In genomic region chr11:8354622-8355417, GRCh38 we compare ENCODE assay signal across 8 cellular contexts.
DNase-seq lines count a peak whose midpoint lies in the region; ATAC-seq and TF ChIP-seq lines count a peak whose summit lies in the region.

No MANE protein-coding gene starts in this region.

- H3K4me3 Mint-ChIP-seq in chondrocyte (ENCODE audit: unreplicated experiment) (peak overlapping the region; percentile 62), neural progenitor cell (peak overlapping the region; percentile 62)
- no peak overlapping the region for H3K4me3 Mint-ChIP-seq in activated T-cell treated with anti-CD3 and anti-CD28 coated beads, Interleukin-2, amount 50 U/mL, for 72 hours

- H2AFZ ChIP-seq in neural progenitor cell (replicated peaks) = no peak overlapping the region

- H3K27ac ChIP-seq in neural progenitor cell = peak overlapping the region; percentile 30

- H3K4me1 Mint-ChIP-seq in chondrocyte (ENCODE audit: low read depth) (peaks cover 5% of the 10 kb centered on the region), neural progenitor cell (peaks cover 37% of the 10 kb centered on the region)
- no peaks in the 10 kb centered on the region for H3K4me1 Mint-ChIP-seq in activated T-cell treated with anti-CD3 and anti-CD28 coated beads, Interleukin-2, amount 50 U/mL, for 72 hours (ENCODE audit: low read depth)

- peak; percentile 3 for TF ChIP-seq CTCF in GM06990 (IDR thresholded peaks at IDR 0.05; ENCODE audit: insufficient read depth, low read length, poor library complexity, severe bottlenecking)
- TF ChIP-seq CTCF in chondrocyte (IDR thresholded peaks at IDR 0.05) = peak; percentile 52
- peak; percentile 17 for TF ChIP-seq CTCF in neural progenitor cell (IDR thresholded peaks at IDR 0.05)

- H3K9ac ChIP-seq in neural progenitor cell = no peak overlapping the region

- H3K4me3 ChIP-seq in GM06990 (replicated peaks; ENCODE audit: low read depth, low read length) = no peak overlapping the region
- H3K4me3 ChIP-seq in neural progenitor cell = no peak overlapping the region

- H3K4me2 ChIP-seq in neural progenitor cell = peak overlapping the region; percentile 63

- no peaks in the 10 kb centered on the region for H3K9me3 ChIP-seq in neural progenitor cell (ENCODE audit: low read depth)

- H3F3A ChIP-seq in neural progenitor cell (ENCODE audit: low read depth) = peaks cover 23% of the 10 kb centered on the region

- H3K79me2 ChIP-seq in neural progenitor cell (ENCODE audit: low read depth) = no peaks in the 10 kb centered on the region

- ATAC-seq in HG02678 (IDR thresholded peaks at IDR 0.05; ENCODE audit: unreplicated experiment) = no peak
- ATAC-seq in activated T-cell treated with anti-CD3 and anti-CD28 coated beads, Interleukin-2, amount 50 U/mL, for 72 hours (replicated peaks in 1 of 2) = no peak

- peak; percentile 39 for DNase-seq in GM06990 (ENCODE audit: extremely low read depth, insufficient read length)
- peak; percentile 93 for DNase-seq in NCI-H2227 treated with DMSO at 0.1 percent for 48 hours (lab: John Stamatoyannopoulos, UW)
- peak; percentile 41 for DNase-seq in chondrocyte (ENCODE audit: low spot score)
- DNase-seq in neural progenitor cell (ENCODE audit: low spot score) = peak; percentile 83
- no peak for DNase-seq in GOT3 (lab: John Stamatoyannopoulos, UW)
- no peak for DNase-seq in activated T-cell treated with anti-CD3 and anti-CD28 coated beads, Interleukin-2, amount 50 U/mL, for 72 hours
- no peak for DNase-seq in SW 1271 (lab: John Stamatoyannopoulos, UW)

- H3K36me3 Mint-ChIP-seq in chondrocyte (ENCODE audit: low read depth) (no peaks in the 10 kb centered on the region), neural progenitor cell (no peaks in the 10 kb centered on the region)
- no peaks in the 10 kb centered on the region for H3K36me3 Mint-ChIP-seq in activated T-cell treated with anti-CD3 and anti-CD28 coated beads, Interleukin-2, amount 50 U/mL, for 72 hours (ENCODE audit: insufficient read depth in 2 of 2)

- no peaks in the 10 kb centered on the region for H3K27me3 ChIP-seq in GM06990 (replicated peaks; ENCODE audit: control insufficient read depth, insufficient read depth, low read length)
- no peaks in the 10 kb centered on the region for H3K27me3 ChIP-seq in neural progenitor cell

- H3K27me3 Mint-ChIP-seq in chondrocyte (ENCODE audit: low read depth) = peaks cover 25% of the 10 kb centered on the region
- H3K27me3 Mint-ChIP-seq in neural progenitor cell (ENCODE audit: insufficient read depth, low read depth) = peaks cover 5% of the 10 kb centered on the region
- H3K27me3 Mint-ChIP-seq in activated T-cell treated with anti-CD3 and anti-CD28 coated beads, Interleukin-2, amount 50 U/mL, for 72 hours (ENCODE audit: low read depth) = peaks cover 13% of the 10 kb centered on the region

- H3K27ac Mint-ChIP-seq in chondrocyte (ENCODE audit: unreplicated experiment) (no peak overlapping the region), neural progenitor cell (peak overlapping the region; percentile 55)
- H3K27ac Mint-ChIP-seq in activated T-cell treated with anti-CD3 and anti-CD28 coated beads, Interleukin-2, amount 50 U/mL, for 72 hours = no peak overlapping the region

- H4K20me1 ChIP-seq in neural progenitor cell (ENCODE audit: low read depth) = peaks cover 4% of the 10 kb centered on the region

- H3K4me1 ChIP-seq in neural progenitor cell = peaks cover 44% of the 10 kb centered on the region

- H3K36me3 ChIP-seq in GM06990 (ENCODE audit: control insufficient read depth, insufficient read depth, low read length) (no peaks in the 10 kb centered on the region), neural progenitor cell (no peaks in the 10 kb centered on the region)

- no peaks in the 10 kb centered on the region for H3K9me3 Mint-ChIP-seq in chondrocyte (ENCODE audit: low read depth)
- no peaks in the 10 kb centered on the region for H3K9me3 Mint-ChIP-seq in neural progenitor cell
- H3K9me3 Mint-ChIP-seq in activated T-cell treated with anti-CD3 and anti-CD28 coated beads, Interleukin-2, amount 50 U/mL, for 72 hours = no peaks in the 10 kb centered on the region

Comparison
In these comparisons a context has a peak if more than half of its experiments do, and no peak if none do; other contexts are left out.
1. DNase-seq: peak in GM06990 (single experiment), NCI-H2227 treated with DMSO at 0.1 percent for 48 hours (single experiment), chondrocyte (single experiment) and neural progenitor cell (single experiment); none in GOT3 (single experiment), activated T-cell treated with anti-CD3 and anti-CD28 coated beads, Interleukin-2, amount 50 U/mL, for 72 hours (0 of 2) and SW 1271 (0 of 2).
2. H3K4me3 Mint-ChIP-seq: peak in chondrocyte (single experiment) and neural progenitor cell (single experiment); none in activated T-cell treated with anti-CD3 and anti-CD28 coated beads, Interleukin-2, amount 50 U/mL, for 72 hours (0 of 2).
3. Peak in every context shown above with its lines, with median percentiles within 50 percentile points of each other: CTCF ChIP-seq.